Comparison of ENCODE assay signal across 10 cellular contexts in genomic region chr12:12734054-12734453, GRCh38. TPM values are rescaled to one million over a fixed set of nuclear protein-coding genes. Genes with fewer than 3 reads are reported as not detected.
DNase-seq lines count a peak whose midpoint lies in the region; ATAC-seq and TF ChIP-seq lines count a peak whose summit lies in the region.
"Had no signal": no experiment of that assay in that cellular context is flagged by ENCODE, and none has a peak within 500 bp of the region (broad histone marks: within the 10 kb centered on the region; RNA-seq: fewer than 3 reads in every experiment).

No MANE protein-coding gene starts in this region.

- no peak for DNase-seq in chondrocyte (ENCODE audit: low spot score)
- DNase-seq in naive thymus-derived CD8-positive, alpha-beta T cell = no peak
- DNase-seq in stimulated activated CD4-positive, alpha-beta T cell treated with anti-CD3 and anti-CD28 coated beads, Interleukin-1b, Interleukin-23, amount 100 ng/mL, for 48 hours = no peak
- DNase-seq: left ventricle myocardium superior had no signal

- no peaks in the 10 kb centered on the region for H3K9me3 ChIP-seq in BLaER1 treated with 17β-estradiol and CSF1 and Interleukin-3, amounts not matched to agents 10 nM and 100 nM (replicated peaks in 1 of 11)
- H3K9me3 ChIP-seq in Loucy (ENCODE audit: insufficient read depth, low read depth, low read length) = no peaks in the 10 kb centered on the region

- ATAC-seq in naive thymus-derived CD8-positive, alpha-beta T cell = no peak
- no peak for ATAC-seq in HG03175 (IDR thresholded peaks at IDR 0.05; ENCODE audit: unreplicated experiment)
- no peak for ATAC-seq in GM19397 (IDR thresholded peaks at IDR 0.05; ENCODE audit: unreplicated experiment)
- no peak for ATAC-seq in HG03354 (IDR thresholded peaks at IDR 0.05; ENCODE audit: poor library complexity, severe bottlenecking, unreplicated experiment)

- no peaks in the 10 kb centered on the region for H3K27me3 ChIP-seq in BLaER1 treated with 17β-estradiol and CSF1 and Interleukin-3, amounts not matched to agents 10 nM and 100 nM
- H3K27me3 ChIP-seq in Loucy (ENCODE audit: insufficient read depth, low read length, poor library complexity, severe bottlenecking) = no peaks in the 10 kb centered on the region

- peaks cover 8% of the 10 kb centered on the region; the same call in 1 of the 2 replicates for H3F3A ChIP-seq in Loucy (ENCODE audit: low read depth)

- peaks cover 41% of the 10 kb centered on the region for H3K4me1 Mint-ChIP-seq in chondrocyte (ENCODE audit: low read depth)
- H3K4me1 Mint-ChIP-seq in naive thymus-derived CD8-positive, alpha-beta T cell = peaks cover 13 to 49% (median 43%) of the 10 kb centered on the region in 4 donors

- H3K27me3 Mint-ChIP-seq in chondrocyte (ENCODE audit: low read depth) = no peaks in the 10 kb centered on the region
- H3K27me3 Mint-ChIP-seq in naive thymus-derived CD8-positive, alpha-beta T cell = no peaks in the 10 kb centered on the region

- H3K4me3 ChIP-seq in BLaER1 treated with 17β-estradiol and CSF1 and Interleukin-3, amounts not matched to agents 10 nM and 100 nM = no peak overlapping the region
- H3K4me3 ChIP-seq in Loucy (ENCODE audit: low read length, poor library complexity, severe bottlenecking) = no peak overlapping the region

- H4K20me1 ChIP-seq in BLaER1 treated with 17β-estradiol and CSF1 and Interleukin-3, amounts not matched to agents 10 nM and 100 nM = no peaks in the 10 kb centered on the region
- no peaks in the 10 kb centered on the region for H4K20me1 ChIP-seq in Loucy (ENCODE audit: insufficient read depth, low read length, poor library complexity, severe bottlenecking)

- H3K9me3 Mint-ChIP-seq in chondrocyte (ENCODE audit: low read depth) = no peaks in the 10 kb centered on the region
- H3K9me3 Mint-ChIP-seq in naive thymus-derived CD8-positive, alpha-beta T cell = no peaks in the 10 kb centered on the region

- H2AFZ ChIP-seq in Loucy (ENCODE audit: low read length) = no peak overlapping the region

- peak overlapping the region; percentile 73 to 92 (median 79); a peak in 21 of 22 replicates for H3K4me2 ChIP-seq in BLaER1 treated with 17β-estradiol and CSF1 and Interleukin-3, amounts not matched to agents 10 nM and 100 nM
- H3K4me2 ChIP-seq in Loucy (ENCODE audit: low read depth, low read length, poor library complexity, severe bottlenecking) = peak overlapping the region; percentile 6
- H3K4me2 ChIP-seq: KMS-11 had no signal

- peak overlapping the region in 5 of 11 experiments; percentile 47 to 75 (median 61); a peak in 4 of 22 replicates for H3K9ac ChIP-seq in BLaER1 treated with 17β-estradiol and CSF1 and Interleukin-3, amounts not matched to agents 10 nM and 100 nM
- H3K9ac ChIP-seq in Loucy (ENCODE audit: low read depth, low read length, poor library complexity, severe bottlenecking) = peak overlapping the region; percentile 58
- H3K9ac ChIP-seq: KMS-11 had no signal

- H3K4me3 Mint-ChIP-seq in chondrocyte (ENCODE audit: unreplicated experiment) = no peak overlapping the region
- H3K4me3 Mint-ChIP-seq in naive thymus-derived CD8-positive, alpha-beta T cell = no peak overlapping the region

- peak overlapping the region; percentile 89 for H3K27ac Mint-ChIP-seq in chondrocyte (ENCODE audit: unreplicated experiment)
- H3K27ac Mint-ChIP-seq in naive thymus-derived CD8-positive, alpha-beta T cell = peak overlapping the region in 9 of 10 donors; percentile 25 to 95 (median 89)

- H3K36me3 ChIP-seq in BLaER1 treated with 17β-estradiol and CSF1 and Interleukin-3, amounts not matched to agents 10 nM and 100 nM = peaks cover 0 to 11% (median 0%) of the 10 kb centered on the region in 11 experiments; a peak in 6 of 22 replicates
- H3K36me3 ChIP-seq in Loucy (ENCODE audit: insufficient read depth, low read length) = no peaks in the 10 kb centered on the region

- H3K4me1 ChIP-seq in BLaER1 treated with 17β-estradiol and CSF1 and Interleukin-3, amounts not matched to agents 10 nM and 100 nM = peaks cover 40 to 76% (median 66%) of the 10 kb centered on the region in 10 experiments
- peaks cover 37% of the 10 kb centered on the region for H3K4me1 ChIP-seq in Loucy (ENCODE audit: insufficient read depth, low read length, poor library complexity, severe bottlenecking)

- no peaks in the 10 kb centered on the region for H3K36me3 Mint-ChIP-seq in chondrocyte (ENCODE audit: low read depth)
- H3K36me3 Mint-ChIP-seq in naive thymus-derived CD8-positive, alpha-beta T cell = peaks cover 0 to 6% (median 0%) of the 10 kb centered on the region in 3 donors

- TF ChIP-seq CTCF in Loucy (conservative IDR thresholded peaks at IDR 0.05; ENCODE audit: low read length) (no peak), chondrocyte (IDR thresholded peaks at IDR 0.05) (no peak)

- H3K9me2 ChIP-seq in Loucy (replicated peaks; ENCODE audit: low read depth, low read length) = no peaks in the 10 kb centered on the region

- POLR2A ChIA-PET in naive thymus-derived CD8-positive, alpha-beta T cell (lab: Charles Lee) = interaction anchor here (0.9 to 4.0 kb wide), 3 partner anchors 9 to 377 kb away, joined by 3 to 150 read pairs (median 15); partner anchors contain the start of gene BORCS5

- peak overlapping the region in 6 of 11 experiments; percentile 74 to 82 (median 78); a peak in 9 of 22 replicates for H3K27ac ChIP-seq in BLaER1 treated with 17β-estradiol and CSF1 and Interleukin-3, amounts not matched to agents 10 nM and 100 nM
- H3K27ac ChIP-seq: KMS-11 had no signal

- peaks cover 84% of the 10 kb centered on the region for H3K79me2 ChIP-seq in Loucy (ENCODE audit: insufficient read depth, low read length)

RNA-seq across cellular contexts. Expression of gene CDKN1B, which starts 16.9 kb away (rescaled TPM):
- 32.1 to 37.9 TPM (median 35.9 TPM) in 3 replicates for total RNA-seq in chondrocyte
- total RNA-seq in naive thymus-derived CD8-positive, alpha-beta T cell = 100 to 1,000 TPM; 161 TPM
- polyA plus RNA-seq in naive thymus-derived CD8-positive, alpha-beta T cell = 10 to 100 TPM in 2 of 3 donors, 1 to 10 TPM in 1; 8.3 to 26.9 (median 20.6) TPM

RNA-seq across cellular contexts. Expression of gene GPR19, which starts 38.1 kb away (rescaled TPM):
- total RNA-seq in chondrocyte = 0.60 TPM in 1 of 3 replicates, not detected in the others
- 1 to 10 TPM; 1.3 to 1.9 TPM for total RNA-seq in naive thymus-derived CD8-positive, alpha-beta T cell
- under 1 TPM in 2 of 3 donors, not detected in 1; 0.47 to 0.51 TPM for polyA plus RNA-seq in naive thymus-derived CD8-positive, alpha-beta T cell
- total RNA-seq: left ventricle myocardium superior had no signal

RNA-seq across cellular contexts. Expression of gene APOLD1, which starts 51.4 kb away (rescaled TPM):
- 4.2 to 8.1 TPM (median 7.1 TPM) in 3 replicates for total RNA-seq in chondrocyte
- total RNA-seq in naive thymus-derived CD8-positive, alpha-beta T cell = 1 to 10 TPM; 2.5 to 4.3 TPM
- polyA plus RNA-seq in naive thymus-derived CD8-positive, alpha-beta T cell = 1 to 10 TPM in 1 of 3 donors, under 1 TPM in 2; 0.14 to 1.4 (median 0.54) TPM
